8 cellular contexts compared by ENCODE assay signal in genomic region chr21:45542242-45542666, GRCh38.
DNase-seq lines count a peak whose midpoint lies in the region; ATAC-seq and TF ChIP-seq lines count a peak whose summit lies in the region.

Gene SLC19A1, minus strand, starts transcription at chr21:45542440. Its CDS starts 4,481 bp downstream, at chr21:45537959.

- no peak for ATAC-seq in GM19395 (IDR thresholded peaks at IDR 0.05; ENCODE audit: unreplicated experiment)

- H3K36me3 ChIP-seq in HEK293 (ENCODE audit: control insufficient read depth in 2 of 2, insufficient read depth in 1 of 2, low read length in 2 of 2): peaks cover 0 to 9% of the 10 kb centered on the region in 2 experiments; a peak in 1 of 3 replicates

- TF ChIP-seq POLR2A in GM10847 (IDR thresholded peaks at IDR 0.05; ENCODE audit: extremely low read depth, insufficient read length): peak; percentile 31

- TF ChIP-seq CTCF in HEK293 (tag by site-specific recombination; IDR thresholded peaks at IDR 0.05): no peak

- no peaks in the 10 kb centered on the region for H3K9me3 ChIP-seq in HEK293 (ENCODE audit: control insufficient read depth, insufficient read depth, low read depth, low read length)

- peak; percentile 22 for DNase-seq in NCI-H2171 treated with DMSO at 0.1 percent for 48 hours (lab: John Stamatoyannopoulos, UW)
- DNase-seq in activated CD4-positive, alpha-beta T cell treated with anti-CD3 and anti-CD28 coated beads, Interleukin-2, amount 50 U/mL, for 4 hours: peak; percentile 67
- peak; percentile 53 for DNase-seq in effector CD8-positive, alpha-beta T cell (lab: John Stamatoyannopoulos, UW)
- DNase-seq in medulla oblongata (ENCODE audit: extremely low spot score): peak; percentile 65
- peak; percentile 34 for DNase-seq in stimulated activated CD8-positive, alpha-beta memory T cell treated with anti-CD3 and anti-CD28 coated beads, Interleukin-15, amount 100 ng/mL, for 1 hour (ENCODE audit: low read depth)

- H3K4me3 ChIP-seq in HEK293 (ENCODE audit: low read depth, low read length): peak within 1 kb of the TSS; percentile 60

- 0 out of 2 replicates have a peak, but pooled peaks cover 2% of the 10 kb centered on the region for H3K4me1 ChIP-seq in HEK293 (ENCODE audit: control insufficient read depth, insufficient read depth, low read length)

- POLR2A ChIA-PET in HEK293 (lab: Yijun Ruan, JAX): no interaction called here

- peak within 1 kb of the TSS; percentile 43; the same call in 1 of the 2 replicates for H3K27ac ChIP-seq in HEK293 (ENCODE audit: extremely low read depth, low read depth, low read length)

- CTCF ChIA-PET in HEK293 (lab: Yijun Ruan, JAX): no interaction called here

TF ChIP-seq in HEK293, 187 proteins besides CTCF, POLR2A, EP300 and RAD21:
- TF ChIP-seq, protein P1, sequence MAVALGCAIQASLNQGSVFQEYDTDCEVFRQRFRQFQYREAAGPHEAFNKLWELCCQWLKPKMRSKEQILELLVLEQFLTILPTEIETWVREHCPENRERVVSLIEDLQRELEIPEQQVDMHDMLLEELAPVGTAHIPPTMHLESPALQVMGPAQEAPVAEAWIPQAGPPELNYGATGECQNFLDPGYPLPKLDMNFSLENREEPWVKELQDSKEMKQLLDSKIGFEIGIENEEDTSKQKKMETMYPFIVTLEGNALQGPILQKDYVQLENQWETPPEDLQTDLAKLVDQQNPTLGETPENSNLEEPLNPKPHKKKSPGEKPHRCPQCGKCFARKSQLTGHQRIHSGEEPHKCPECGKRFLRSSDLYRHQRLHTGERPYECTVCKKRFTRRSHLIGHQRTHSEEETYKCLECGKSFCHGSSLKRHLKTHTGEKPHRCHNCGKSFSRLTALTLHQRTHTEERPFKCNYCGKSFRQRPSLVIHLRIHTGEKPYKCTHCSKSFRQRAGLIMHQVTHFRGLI (tag by site-specific recombination; IDR thresholded peaks at IDR 0.05): no peak
- no peak for TF ChIP-seq ZNF548 (tag by site-specific recombination; IDR thresholded peaks at IDR 0.05)
- TF ChIP-seq, protein P2, sequence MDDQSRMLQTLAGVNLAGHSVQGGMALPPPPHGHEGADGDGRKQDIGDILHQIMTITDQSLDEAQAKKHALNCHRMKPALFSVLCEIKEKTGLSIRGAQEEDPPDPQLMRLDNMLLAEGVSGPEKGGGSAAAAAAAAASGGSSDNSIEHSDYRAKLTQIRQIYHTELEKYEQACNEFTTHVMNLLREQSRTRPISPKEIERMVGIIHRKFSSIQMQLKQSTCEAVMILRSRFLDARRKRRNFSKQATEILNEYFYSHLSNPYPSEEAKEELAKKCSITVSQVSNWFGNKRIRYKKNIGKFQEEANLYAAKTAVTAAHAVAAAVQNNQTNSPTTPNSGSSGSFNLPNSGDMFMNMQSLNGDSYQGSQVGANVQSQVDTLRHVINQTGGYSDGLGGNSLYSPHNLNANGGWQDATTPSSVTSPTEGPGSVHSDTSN (CRISPR knock-in tag; IDR thresholded peaks at IDR 0.05): 0 out of 2 replicates have a peak, but pooled peaks have one; percentile 46
- TF ChIP-seq FEZF1 (tag by site-specific recombination; IDR thresholded peaks at IDR 0.05): no peak
- TF ChIP-seq ZNF843 (tag by site-specific recombination; IDR thresholded peaks at IDR 0.05): no peak
- no peak for TF ChIP-seq ZNF394 (tag by site-specific recombination; IDR thresholded peaks at IDR 0.05; ENCODE audit: borderline replicate concordance)
- TF ChIP-seq SP3 (tag by site-specific recombination; IDR thresholded peaks at IDR 0.05): 0 out of 2 replicates have a peak, but pooled peaks have one; percentile 10
- TF ChIP-seq ZNF664 (tag by site-specific recombination; IDR thresholded peaks at IDR 0.05): no peak
- no peak for TF ChIP-seq ZNF112 (tag by site-specific recombination; IDR thresholded peaks at IDR 0.05)
- TF ChIP-seq, protein P3, sequence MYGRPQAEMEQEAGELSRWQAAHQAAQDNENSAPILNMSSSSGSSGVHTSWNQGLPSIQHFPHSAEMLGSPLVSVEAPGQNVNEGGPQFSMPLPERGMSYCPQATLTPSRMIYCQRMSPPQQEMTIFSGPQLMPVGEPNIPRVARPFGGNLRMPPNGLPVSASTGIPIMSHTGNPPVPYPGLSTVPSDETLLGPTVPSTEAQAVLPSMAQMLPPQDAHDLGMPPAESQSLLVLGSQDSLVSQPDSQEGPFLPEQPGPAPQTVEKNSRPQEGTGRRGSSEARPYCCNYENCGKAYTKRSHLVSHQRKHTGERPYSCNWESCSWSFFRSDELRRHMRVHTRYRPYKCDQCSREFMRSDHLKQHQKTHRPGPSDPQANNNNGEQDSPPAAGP (tag by site-specific recombination; IDR thresholded peaks at IDR 0.05): no peak
- no peak for TF ChIP-seq ZNF19 (tag by site-specific recombination; IDR thresholded peaks at IDR 0.05; ENCODE audit: low read depth)
- TF ChIP-seq ZNF514 (tag by site-specific recombination; IDR thresholded peaks at IDR 0.05): no peak
- no peak for TF ChIP-seq ZNF433 (tag by site-specific recombination; IDR thresholded peaks at IDR 0.05; ENCODE audit: low read depth)
- no peak for TF ChIP-seq RBAK (tag by site-specific recombination; IDR thresholded peaks at IDR 0.05)
- TF ChIP-seq, protein P4, sequence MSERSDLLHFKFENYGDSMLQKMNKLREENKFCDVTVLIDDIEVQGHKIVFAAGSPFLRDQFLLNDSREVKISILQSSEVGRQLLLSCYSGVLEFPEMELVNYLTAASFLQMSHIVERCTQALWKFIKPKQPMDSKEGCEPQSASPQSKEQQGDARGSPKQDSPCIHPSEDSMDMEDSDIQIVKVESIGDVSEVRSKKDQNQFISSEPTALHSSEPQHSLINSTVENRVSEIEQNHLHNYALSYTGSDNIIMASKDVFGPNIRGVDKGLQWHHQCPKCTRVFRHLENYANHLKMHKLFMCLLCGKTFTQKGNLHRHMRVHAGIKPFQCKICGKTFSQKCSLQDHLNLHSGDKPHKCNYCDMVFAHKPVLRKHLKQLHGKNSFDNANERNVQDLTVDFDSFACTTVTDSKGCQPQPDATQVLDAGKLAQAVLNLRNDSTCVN (tag by site-specific recombination; optimal IDR thresholded peaks at IDR 0.05): peak; percentile 4
- no peak for TF ChIP-seq ZNF292 (tag by site-specific recombination; IDR thresholded peaks at IDR 0.05; ENCODE audit: borderline replicate concordance, low read depth)
